Comparison of ENCODE assay signal across 8 cellular contexts in the genomic region with DNA sequence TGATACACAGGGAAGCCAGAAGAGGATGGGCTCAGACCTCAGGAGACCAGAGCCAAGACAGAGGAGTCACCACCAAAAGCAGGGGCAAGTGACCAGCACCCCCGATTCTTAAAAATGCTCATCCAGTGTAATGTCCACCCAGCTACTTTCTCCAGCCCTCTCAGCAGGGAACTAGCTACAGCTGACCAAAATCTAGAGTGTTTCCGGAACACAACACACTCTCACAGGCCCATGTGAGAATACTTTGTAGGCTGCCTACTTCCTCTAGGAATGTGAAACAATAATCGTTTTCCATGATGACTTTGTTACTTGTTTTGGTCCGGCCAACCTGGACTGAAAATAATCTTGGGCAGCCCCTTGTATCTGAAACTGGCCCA. TPM values are rescaled to one million over a fixed set of nuclear protein-coding genes. Genes with fewer than 3 reads are reported as not detected.
DNase-seq lines count a peak whose midpoint lies in the region; ATAC-seq and TF ChIP-seq lines count a peak whose summit lies in the region.

No MANE protein-coding gene starts in this region.

- ATAC-seq in GM21526 (IDR thresholded peaks at IDR 0.05; ENCODE audit: low FRiP score, unreplicated experiment), result peak; percentile 20

- no peak overlapping the region for H3K4me2 ChIP-seq in hepatocyte

- CTCF ChIA-PET in RWPE1 (lab: Yijun Ruan, JAX), result interaction anchor here (0.7 to 4.2 kb wide), 4 partner anchors 53 to 63 kb away, joined by 3 to 20 read pairs (median 11); no protein-coding TSS in a partner anchor

- H3K9me3 ChIP-seq in hepatocyte (ENCODE audit: low read depth) (no peaks in the 10 kb centered on the region), uterus (no peaks in the 10 kb centered on the region)

- POLR2A ChIA-PET in RWPE1 (lab: Yijun Ruan, JAX; ENCODE audit: low non-redundant PET), result no interaction called here

- H3K9me2 ChIP-seq in hepatocyte (replicated peaks; ENCODE audit: insufficient read depth), result no peaks in the 10 kb centered on the region

- WGBS in hepatocyte (ENCODE audit: low lambda C conversion rate, missing lambda C conversion rate), result 98% methylated on average over 4 of the region's 4 CpGs

- H3K4me1 ChIP-seq in ACC112 (ENCODE audit: control insufficient read depth, insufficient read depth, low read length, unreplicated experiment), result peaks cover 73% of the 10 kb centered on the region
- peaks cover 46% of the 10 kb centered on the region for H3K4me1 ChIP-seq in hepatocyte (ENCODE audit: insufficient read depth)
- peaks cover 9 to 21% of the 10 kb centered on the region in 2 donors for H3K4me1 ChIP-seq in uterus

- H3K79me2 ChIP-seq in ACC112 (ENCODE audit: control insufficient read depth, insufficient read depth, low read length, unreplicated experiment), result peaks cover 86% of the 10 kb centered on the region
- peaks cover 98% of the 10 kb centered on the region for H3K79me2 ChIP-seq in hepatocyte

- no peaks in the 10 kb centered on the region for H3K27me3 ChIP-seq in ACC112 (ENCODE audit: insufficient read depth, low read length)
- H3K27me3 ChIP-seq in hepatocyte, result no peaks in the 10 kb centered on the region
- no peaks in the 10 kb centered on the region for H3K27me3 ChIP-seq in uterus

- H4K20me1 ChIP-seq in hepatocyte (ENCODE audit: insufficient read depth, poor library complexity, severe bottlenecking), result peaks cover 97% of the 10 kb centered on the region

- H3K36me3 ChIP-seq in ACC112 (ENCODE audit: insufficient read depth, low read length), result no peaks in the 10 kb centered on the region
- H3K36me3 ChIP-seq in hepatocyte (replicated peaks; ENCODE audit: insufficient read depth, low read depth), result no peaks in the 10 kb centered on the region
- no peaks in the 10 kb centered on the region for H3K36me3 ChIP-seq in uterus

- no peak for DNase-seq in RWPE1 (ENCODE audit: low spot score)
- no peak for DNase-seq in hepatocyte (ENCODE audit: low spot score)
- DNase-seq in uterus, result no peak
- no peak for DNase-seq in cerebellum (ENCODE audit: low spot score)
- DNase-seq in midbrain (lab: John Stamatoyannopoulos, UW), result no peak
- DNase-seq in NCI-H345 (lab: John Stamatoyannopoulos, UW), result no peak

- no peak for TF ChIP-seq POLR2A in uterus (IDR thresholded peaks at IDR 0.05)

- H2AFZ ChIP-seq in ACC112 (ENCODE audit: low read length, unreplicated experiment) (no peak overlapping the region), hepatocyte (no peak overlapping the region)

- TF ChIP-seq CTCF in RWPE1 (conservative IDR thresholded peaks at IDR 0.05; ENCODE audit: low read depth) (no peak), hepatocyte (IDR thresholded peaks at IDR 0.05; ENCODE audit: poor library complexity) (no peak), uterus (IDR thresholded peaks at IDR 0.05) (no peak)

- H3K4me3 ChIP-seq in ACC112 (ENCODE audit: low read depth, low read length) (0 out of 2 replicates have a peak overlapping the region, but pooled peaks have one; percentile 30), hepatocyte (no peak overlapping the region), uterus (no peak overlapping the region)

- H3K27ac ChIP-seq in ACC112 (ENCODE audit: low read depth, low read length) (peak overlapping the region; percentile 94), RWPE1 (peak overlapping the region; percentile 56), hepatocyte (peak overlapping the region; percentile 66), uterus (peak overlapping the region; percentile 77 to 78)

- intact Hi-C loops in uterus (cut with DNase I; ENCODE audit: low total_unique reads), result loop anchor here (10.0 kb wide), 1 partner anchor 58 kb away; no protein-coding TSS in a partner anchor

RNA-seq across cellular contexts. Expression of gene PSAP, which starts 14.5 kb away (rescaled TPM):
- total RNA-seq in hepatocyte (686 and 732 TPM in 2 replicates), uterus (100 to 1,000 TPM; 603 to 903 (median 759) TPM), cerebellum (366 TPM)
- 954 and 987 TPM in 2 replicates for polyA plus RNA-seq in hepatocyte
